Comparison of ENCODE assay signal across 21 cellular contexts in genomic region chr2:148819019-148819418, GRCh38. TPM values are rescaled to one million over a fixed set of nuclear protein-coding genes. Genes with fewer than 3 reads are reported as not detected.
DNase-seq lines count a peak whose midpoint lies in the region; ATAC-seq, FAIRE-seq and TF ChIP-seq lines count a peak whose summit lies in the region.
"Had no signal": no experiment of that assay in that cellular context is flagged by ENCODE, and none has a peak within 500 bp of the region (broad histone marks: within the 10 kb centered on the region; RNA-seq: fewer than 3 reads in every experiment).

No MANE protein-coding gene starts in this region.

- CTCF ChIA-PET in HepG2 (lab: Yijun Ruan, JAX; ENCODE audit: low intra/inter-chr PET ratio, low total read pairs) (no interaction called here), H1 (lab: Charles Lee; ENCODE audit: partially characterized antibody) (no interaction called here)

- H3K27me3 Mint-ChIP-seq in stimulated activated naive B cell treated with anti-CD40 and anti-IgM and Interleukin-4, amounts not matched to agents 10 μg/mL and 1 μg/mL and 100 μg/mL, for 72 hours: peaks cover 15 to 26% of the 10 kb centered on the region in 2 donors

- no peak overlapping the region for H3K18ac ChIP-seq in H1 (ENCODE audit: extremely low read depth, low read length)
- H3K18ac ChIP-seq in neuronal stem cell (ENCODE audit: low read length): no peak overlapping the region

- no peak overlapping the region for H3K9ac ChIP-seq in liver (ENCODE audit: low read depth in 1 of 2, low read length in 2 of 2)
- no peak overlapping the region for H3K9ac ChIP-seq in HepG2 (ENCODE audit: insufficient read depth, low read depth, low read length)
- no peak overlapping the region for H3K9ac ChIP-seq in H1 (replicated peaks in 1 of 4; ENCODE audit: extremely low read depth in 1 of 4, low read depth in 3 of 4, low read length in 3 of 4)
- no peak overlapping the region for H3K9ac ChIP-seq in neuronal stem cell (ENCODE audit: low read depth, low read length, poor library complexity)
- H3K9ac ChIP-seq: BLaER1 treated with 17β-estradiol and CSF1 and Interleukin-3, amounts not matched to agents 10 nM and 100 nM; GM23248 had no signal

- in situ Hi-C loops in HepG2 (cut with HindIII; ENCODE audit: extremely low pct_ligation_motif_present, low pct_unique_long_range_greater_than_20kb): no loop called here

- TF ChIP-seq EP300 in HepG2 (IDR thresholded peaks at IDR 0.05; ENCODE audit: low read depth in 2 of 2, low read length in 2 of 2) (no peak), HepG2 (CRISPR knock-in tag; IDR thresholded peaks at IDR 0.05; ENCODE audit: borderline replicate concordance) (no peak), H1 (IDR thresholded peaks at IDR 0.05; ENCODE audit: borderline replicate concordance in 1 of 2, low read depth in 2 of 2, low read length in 2 of 2) (no peak)

- no peak overlapping the region for H3K14ac ChIP-seq in H1 (ENCODE audit: insufficient read length)
- no peak overlapping the region for H3K14ac ChIP-seq in neuronal stem cell (ENCODE audit: low read length)

- no peaks in the 10 kb centered on the region for H3K79me2 ChIP-seq in HepG2 (ENCODE audit: insufficient read depth, low read length)
- no peaks in the 10 kb centered on the region for H3K79me2 ChIP-seq in H1 (ENCODE audit: control insufficient read depth in 1 of 2, insufficient read depth in 2 of 2, low read length in 2 of 2)

- no peak overlapping the region for H2AK5ac ChIP-seq in H1 (ENCODE audit: low read depth, low read length)
- H2AK5ac ChIP-seq in neuronal stem cell (ENCODE audit: low read depth, low read length): no peak overlapping the region

- H4K20me1 ChIP-seq in HepG2 (ENCODE audit: insufficient read depth, low read length): no peaks in the 10 kb centered on the region
- no peaks in the 10 kb centered on the region for H4K20me1 ChIP-seq in H1 (replicated peaks in 1 of 2; ENCODE audit: control insufficient read depth in 1 of 2, insufficient read depth in 2 of 2, low read length in 2 of 2)
- H4K20me1 ChIP-seq: BLaER1 treated with 17β-estradiol and CSF1 and Interleukin-3, amounts not matched to agents 10 nM and 100 nM had no signal

- H3K4ac ChIP-seq in H1 (replicated peaks; ENCODE audit: insufficient read length, low read depth, low read length) (no peak overlapping the region), neuronal stem cell (ENCODE audit: low read length) (no peak overlapping the region)

- ATAC-seq in HepG2: no peak
- no peak for ATAC-seq in stimulated activated naive B cell treated with anti-CD40 and anti-IgM and Interleukin-4, amounts not matched to agents 10 μg/mL and 1 μg/mL and 100 μg/mL, for 72 hours (replicated peaks)
- ATAC-seq: CD8-positive, alpha-beta T cell; HCT116 had no signal

- H3K79me1 ChIP-seq in H1 (ENCODE audit: low read depth, low read length): no peaks in the 10 kb centered on the region
- no peaks in the 10 kb centered on the region for H3K79me1 ChIP-seq in neuronal stem cell (ENCODE audit: low read depth, low read length)

- TF ChIP-seq RAD21 in liver (IDR thresholded peaks at IDR 0.05) (no peak), HepG2 (CRISPR knock-in tag; IDR thresholded peaks at IDR 0.05) (no peak), H1 (IDR thresholded peaks at IDR 0.05 in 1 of 2, conservative IDR thresholded peaks at IDR 0.05 in 1 of 2; ENCODE audit: low read depth in 2 of 2, low read length in 2 of 2) (no peak)

- BruUV-seq in HepG2 (replicated peaks; lab: Mats Ljungman, UMichigan): no TSS peak

- H3K4me1 ChIP-seq in liver (ENCODE audit: control insufficient read depth in 4 of 4, insufficient read depth in 4 of 4, low read length in 3 of 4) (peaks cover 0 to 4% (median 0%) of the 10 kb centered on the region in 4 donors), HepG2 (ENCODE audit: insufficient read depth, low read length) (no peaks in the 10 kb centered on the region), H1 (replicated peaks in 1 of 4; ENCODE audit: control insufficient read depth in 3 of 4, insufficient read depth in 4 of 4, low read length in 3 of 4) (peaks cover 0 to 23% (median 14%) of the 10 kb centered on the region in 4 experiments; a peak in 4 of 7 replicates), neuronal stem cell (ENCODE audit: control insufficient read depth in 2 of 2, insufficient read depth in 1 of 2, low read depth in 1 of 2, low read length in 2 of 2) (peaks cover 0 to 3% of the 10 kb centered on the region in 2 donors)

- no peak overlapping the region for H3K4me3 Mint-ChIP-seq in stimulated activated naive B cell treated with anti-CD40 and anti-IgM and Interleukin-4, amounts not matched to agents 10 μg/mL and 1 μg/mL and 100 μg/mL, for 72 hours
- H3K4me3 Mint-ChIP-seq: B cell; CD8-positive, alpha-beta T cell; HFFc6 had no signal

- 47% methylated on average over 4 of the region's 4 CpGs for WGBS in liver
- 7% methylated on average over 4 of the region's 4 CpGs for WGBS in HepG2 (ENCODE audit: low lambda C conversion rate)
- 86% methylated on average over 4 of the region's 4 CpGs; no CpG with 5 or more reads in 1 of the 2 experiments for WGBS in H1 (ENCODE audit: extremely low coverage in 1 of 2, insufficient coverage in 1 of 2, insufficient read length in 1 of 2, insufficient replicate concordance in 2 of 2, low coverage in 1 of 2, low lambda C conversion rate in 2 of 2, missing lambda C conversion rate in 1 of 2), 2 experiments
- no CpG with 5 or more reads among the region's 4 CpGs for WGBS in neuronal stem cell (ENCODE audit: extremely low coverage in 2 of 2, insufficient read length in 2 of 2, insufficient replicate concordance in 1 of 2), 2 donors

- H3K56ac ChIP-seq in H1 (replicated peaks; ENCODE audit: insufficient read length, low read depth, low read length): no peak overlapping the region

- H2AFZ ChIP-seq in HepG2 (ENCODE audit: low read length) (no peak overlapping the region), H1 (ENCODE audit: low read length) (peak overlapping the region; percentile 31; the same call in 1 of the 2 replicates), neuronal stem cell (ENCODE audit: low read length) (peak overlapping the region; percentile 12)
- H2AFZ ChIP-seq: GM23248 had no signal

- H2BK20ac ChIP-seq in H1 (ENCODE audit: low read length): no peak overlapping the region

- H3K9me3 ChIP-seq in liver (ENCODE audit: control insufficient read depth in 4 of 4, low read length in 3 of 4): no peaks in the 10 kb centered on the region
- no peaks in the 10 kb centered on the region for H3K9me3 ChIP-seq in HepG2 (ENCODE audit: low read length)
- no peaks in the 10 kb centered on the region for H3K9me3 ChIP-seq in H1 (ENCODE audit: insufficient read depth in 2 of 2, low read depth in 1 of 2, low read length in 1 of 2)
- no peaks in the 10 kb centered on the region for H3K9me3 ChIP-seq in neuronal stem cell (replicated peaks in 1 of 2; ENCODE audit: control insufficient read depth in 2 of 2, insufficient read depth in 1 of 2, low read depth in 1 of 2, low read length in 2 of 2)
- H3K9me3 ChIP-seq: BLaER1 treated with 17β-estradiol and CSF1 and Interleukin-3, amounts not matched to agents 10 nM and 100 nM had no signal

- no peaks in the 10 kb centered on the region for H3K36me3 ChIP-seq in liver (ENCODE audit: control insufficient read depth in 4 of 4, insufficient read depth in 3 of 4, low read depth in 1 of 4, low read length in 3 of 4)
- H3K36me3 ChIP-seq in HepG2 (replicated peaks in 1 of 2; ENCODE audit: control insufficient read depth in 1 of 2, insufficient read depth in 2 of 2, low read length in 2 of 2): no peaks in the 10 kb centered on the region
- H3K36me3 ChIP-seq in H1 (ENCODE audit: control insufficient read depth in 2 of 4, insufficient read depth in 4 of 4, low read length in 3 of 4): no peaks in the 10 kb centered on the region
- no peaks in the 10 kb centered on the region for H3K36me3 ChIP-seq in neuronal stem cell (replicated peaks in 1 of 2; ENCODE audit: control insufficient read depth in 2 of 2, insufficient read depth in 2 of 2, low read length in 2 of 2)
- H3K36me3 ChIP-seq: BLaER1 treated with 17β-estradiol and CSF1 and Interleukin-3, amounts not matched to agents 10 nM and 100 nM had no signal

- no peaks in the 10 kb centered on the region for H3K36me3 Mint-ChIP-seq in stimulated activated naive B cell treated with anti-CD40 and anti-IgM and Interleukin-4, amounts not matched to agents 10 μg/mL and 1 μg/mL and 100 μg/mL, for 72 hours
- H3K36me3 Mint-ChIP-seq: CD8-positive, alpha-beta T cell had no signal

- peaks cover 12 to 13% of the 10 kb centered on the region in 2 donors for H3K4me1 Mint-ChIP-seq in stimulated activated naive B cell treated with anti-CD40 and anti-IgM and Interleukin-4, amounts not matched to agents 10 μg/mL and 1 μg/mL and 100 μg/mL, for 72 hours

- H3K23ac ChIP-seq in H1 (ENCODE audit: insufficient read length) (no peak overlapping the region), neuronal stem cell (ENCODE audit: low read depth, low read length, poor library complexity) (no peak overlapping the region)

- TF ChIP-seq CTCF in liver (IDR thresholded peaks at IDR 0.05; ENCODE audit: low read depth, low read length, missing input control) (no peak), HepG2 (CRISPR knock-in tag; IDR thresholded peaks at IDR 0.05) (no peak), H1 (IDR thresholded peaks at IDR 0.05; ENCODE audit: control extremely low read depth in 1 of 3, insufficient read depth in 1 of 3, low read depth in 1 of 3, low read length in 3 of 3) (no peak)

- H4K8ac ChIP-seq in H1 (ENCODE audit: extremely low read depth, insufficient read depth, low read length): no peak overlapping the region
- no peak overlapping the region for H4K8ac ChIP-seq in neuronal stem cell (ENCODE audit: low read depth, low read length)

- H3K27me3 ChIP-seq in liver (ENCODE audit: control insufficient read depth in 4 of 4, insufficient read depth in 4 of 4, low read length in 3 of 4) (peaks cover 0 to 3% (median 0%) of the 10 kb centered on the region in 4 donors), HepG2 (ENCODE audit: control insufficient read depth in 1 of 2, insufficient read depth in 2 of 2, low read length in 2 of 2) (peaks cover 0 to 22% of the 10 kb centered on the region in 2 experiments; a peak in 3 of 5 replicates), H1 (replicated peaks in 1 of 4; ENCODE audit: control insufficient read depth in 3 of 4, extremely low read depth in 1 of 4, insufficient read depth in 3 of 4, low read length in 3 of 4) (no peaks in the 10 kb centered on the region), neuronal stem cell (ENCODE audit: control insufficient read depth in 3 of 3, insufficient read depth in 3 of 3, low read depth in 1 of 3, low read length in 3 of 3) (peaks cover 0 to 10% (median 0%) of the 10 kb centered on the region in 3 experiments)
- H3K27me3 ChIP-seq: BLaER1 treated with 17β-estradiol and CSF1 and Interleukin-3, amounts not matched to agents 10 nM and 100 nM had no signal

- no peak overlapping the region for H4K5ac ChIP-seq in H1 (ENCODE audit: insufficient read length, low read depth, low read length)

- no peak overlapping the region for H4K91ac ChIP-seq in H1 (replicated peaks; ENCODE audit: insufficient read length, low read length)
- H4K91ac ChIP-seq in neuronal stem cell (ENCODE audit: low read depth, low read length, poor library complexity): no peak overlapping the region

- no peak overlapping the region for H3K4me2 ChIP-seq in HepG2 (ENCODE audit: low read depth, low read length)
- no peak overlapping the region for H3K4me2 ChIP-seq in H1 (ENCODE audit: insufficient read depth in 1 of 2, low read depth in 2 of 2, low read length in 2 of 2)
- no peak overlapping the region for H3K4me2 ChIP-seq in neuronal stem cell (ENCODE audit: insufficient read depth, low read length, poor library complexity, severe bottlenecking)
- H3K4me2 ChIP-seq: BLaER1 treated with 17β-estradiol and CSF1 and Interleukin-3, amounts not matched to agents 10 nM and 100 nM had no signal

- H2BK120ac ChIP-seq in H1 (replicated peaks; ENCODE audit: low read depth, low read length) (no peak overlapping the region), neuronal stem cell (ENCODE audit: low read depth, low read length) (no peak overlapping the region)

- H2BK15ac ChIP-seq in H1 (ENCODE audit: low read length) (no peak overlapping the region), neuronal stem cell (ENCODE audit: low read length) (no peak overlapping the region)

- H3K27ac ChIP-seq in liver (ENCODE audit: low read depth in 1 of 2, low read length in 2 of 2) (no peak overlapping the region), HepG2 (ENCODE audit: extremely low read length, insufficient read depth, low read length) (no peak overlapping the region), H1 (ENCODE audit: low read depth, low read length) (no peak overlapping the region), neuronal stem cell (replicated peaks; ENCODE audit: low read length) (no peak overlapping the region)
- H3K27ac ChIP-seq: BLaER1 treated with 17β-estradiol and CSF1 and Interleukin-3, amounts not matched to agents 10 nM and 100 nM; GM23248 had no signal

- H2BK5ac ChIP-seq in H1 (ENCODE audit: low read depth, low read length): no peak overlapping the region
- H2BK5ac ChIP-seq in neuronal stem cell (ENCODE audit: low read length): no peak overlapping the region

- no peak for DNase-seq in HepG2 (ENCODE audit: low spot score)
- no peak for DNase-seq in H1 (ENCODE audit: low read depth in 1 of 2, low spot score in 2 of 2)
- no peak for DNase-seq in neuronal stem cell (ENCODE audit: low spot score)
- DNase-seq in DMS79 (lab: John Stamatoyannopoulos, UW): no peak
- no peak for DNase-seq in pons (ENCODE audit: low spot score)
- no peak for DNase-seq in stimulated activated naive B cell treated with anti-CD40 and anti-IgM and Interleukin-4, amounts not matched to agents 10 μg/mL and 1 μg/mL and 100 μg/mL, for 72 hours
- DNase-seq: CD8-positive, alpha-beta T cell; COR-L47; DMS 273 treated with DMSO at 0.1 percent for 48 hours; DMS53; GM23248; H7; HFFc6 had no signal

- TF ChIP-seq POLR2A in HepG2 (IDR thresholded peaks at IDR 0.05; ENCODE audit: insufficient read depth in 1 of 2, low read depth in 2 of 2, low read length in 2 of 2) (no peak), H1 (IDR thresholded peaks at IDR 0.05; ENCODE audit: control extremely low read depth in 1 of 2, low read depth in 2 of 2, low read length in 2 of 2) (no peak)

- intact Hi-C loops in HepG2 (cut with micrococcal nuclease; ENCODE audit: unreplicated experiment): no loop called here

- no peak overlapping the region for H3K27ac Mint-ChIP-seq in stimulated activated naive B cell treated with anti-CD40 and anti-IgM and Interleukin-4, amounts not matched to agents 10 μg/mL and 1 μg/mL and 100 μg/mL, for 72 hours
- H3K27ac Mint-ChIP-seq: B cell; CD8-positive, alpha-beta T cell; HFFc6 had no signal

- FAIRE-seq in HepG2 (lab: Jason Lieb, UNC) (no peak), H1 (lab: Jason Lieb, UNC) (no peak)
- FAIRE-seq: G401.6, GM12891, GM19239 had no signal

- H3K4me3 ChIP-seq in liver (ENCODE audit: low read depth in 1 of 3, low read length in 3 of 3) (no peak overlapping the region), HepG2 (replicated peaks in 1 of 3; ENCODE audit: insufficient read depth in 1 of 3, low read depth in 2 of 3, low read length in 3 of 3) (no peak overlapping the region), H1 (ENCODE audit: extremely low read depth in 1 of 4, insufficient read depth in 2 of 4, low read depth in 3 of 4, low read length in 4 of 4) (no peak overlapping the region), neuronal stem cell (ENCODE audit: low read length in 2 of 2) (no peak overlapping the region)
- H3K4me3 ChIP-seq: BLaER1 treated with 17β-estradiol and CSF1 and Interleukin-3, amounts not matched to agents 10 nM and 100 nM; GM23248 had no signal

- no peaks in the 10 kb centered on the region for H3K23me2 ChIP-seq in H1 (ENCODE audit: low read depth, low read length)

- POLR2A ChIA-PET in HepG2 (lab: Yijun Ruan, JAX): no interaction called here
- POLR2A ChIA-PET in H1 (lab: Charles Lee; ENCODE audit: partially characterized antibody): no interaction called here

- peaks cover 0 to under 1% of the 10 kb centered on the region in 2 donors for H3K9me3 Mint-ChIP-seq in stimulated activated naive B cell treated with anti-CD40 and anti-IgM and Interleukin-4, amounts not matched to agents 10 μg/mL and 1 μg/mL and 100 μg/mL, for 72 hours
- H3K9me3 Mint-ChIP-seq: CD8-positive, alpha-beta T cell; HFFc6 had no signal

- H2BK12ac ChIP-seq in H1 (ENCODE audit: low read depth, low read length): no peak overlapping the region
- no peak overlapping the region for H2BK12ac ChIP-seq in neuronal stem cell (ENCODE audit: low read length)

RNA-seq across cellular contexts. Expression of gene KIF5C, which starts 56.0 kb away (rescaled TPM):
- under 1 TPM; 0.14 to 0.25 TPM for total RNA-seq in liver
- under 1 TPM; 0.06 to 0.14 TPM for polyA plus RNA-seq in liver
- 0.15 TPM in 2 replicates for total RNA-seq in HepG2 (2016; rRNA removed; fragmentation: Illumina TruSeq; extraction: Trizol)
- not detected in 2 replicates for total RNA-seq in HepG2 (2016; cell fraction: cytosol; rRNA removed; fragmentation: Illumina TruSeq; extraction: Trizol; ENCODE audit: low read depth)
- 0.13 and 0.31 TPM in 2 replicates for total RNA-seq in HepG2 (2016; cell fraction: insoluble cytoplasmic fraction; rRNA removed; fragmentation: Illumina TruSeq; extraction: Trizol)
- total RNA-seq in HepG2 (2016; cell fraction: membrane; rRNA removed; fragmentation: Illumina TruSeq; extraction: Trizol): 0.09 TPM in 1 of 2 replicates, not detected in the other
- 0.31 and 0.47 TPM in 2 replicates for total RNA-seq in HepG2 (2016; cell fraction: nucleus; rRNA removed; fragmentation: Illumina TruSeq; extraction: Trizol)
- polyA plus RNA-seq in HepG2 (2011; rRNA removed): 0.17 and 0.20 TPM in 2 replicates
- polyA plus RNA-seq in HepG2 (2011; cell fraction: cytosol; rRNA removed): 0.05 and 0.21 TPM in 2 replicates
- polyA plus RNA-seq in HepG2 (2011; cell fraction: nucleus; rRNA removed): 0.37 and 0.74 TPM in 2 replicates
- polyA plus RNA-seq in HepG2 (2012): 0.16 and 0.43 TPM in 2 replicates
- polyA plus RNA-seq in HepG2 (2016; cell fraction: cytosol; fragmentation: Illumina TruSeq; extraction: Trizol; ENCODE audit: low read depth): not detected in 2 replicates
- polyA plus RNA-seq in HepG2 (2016; cell fraction: insoluble cytoplasmic fraction; fragmentation: Illumina TruSeq; extraction: Trizol; ENCODE audit: low read depth): 0.12 and 0.17 TPM in 2 replicates
- 0.03 TPM in 1 of 2 replicates, not detected in the other for polyA plus RNA-seq in HepG2 (2016; cell fraction: membrane; fragmentation: Illumina TruSeq; extraction: Trizol; ENCODE audit: low read depth)
- polyA plus RNA-seq in HepG2 (2016; cell fraction: nucleus; fragmentation: Illumina TruSeq; extraction: Trizol; ENCODE audit: insufficient read depth, low read depth): 0.19 and 0.63 TPM in 2 replicates
- polyA minus RNA-seq in HepG2 (2011; rRNA and poly(A)+ RNA removed; ENCODE audit: low replicate concordance): 1.1 TPM in 1 of 2 replicates, not detected in the other
- polyA minus RNA-seq in HepG2 (2011; cell fraction: cytosol; rRNA and poly(A)+ RNA removed): 0.20 and 0.88 TPM in 2 replicates
- polyA minus RNA-seq in HepG2 (2011; cell fraction: nucleus; rRNA and poly(A)+ RNA removed): 0.77 and 0.99 TPM in 2 replicates
- total RNA-seq in H1 (2021; fragmentation: NEBNext Ultra II Directional; extraction: Animal tissue kit (Norgen Biotek cat#: 25700)): 58.1 and 66.4 TPM in 2 replicates
- polyA plus RNA-seq in H1 (2011; rRNA removed): 12.5 and 16.3 TPM in 2 replicates
- polyA plus RNA-seq in H1 (2011; cell fraction: cytosol; rRNA removed): 20.7 TPM
- 28.7 TPM for polyA plus RNA-seq in H1 (2011; cell fraction: nucleus; rRNA removed)
- polyA plus RNA-seq in H1 (2012, experiment 1 of 2): 24.5 to 33.7 TPM (median 26.6 TPM) in 4 replicates
- 2.2 TPM for polyA plus RNA-seq in H1 (2012, experiment 2 of 2)
- 86.6 TPM for polyA plus RNA-seq in H1 (2013, experiment 1 of 2)
- polyA plus RNA-seq in H1 (2013, experiment 2 of 2): 77.4 TPM
- polyA minus RNA-seq in H1 (2011; rRNA and poly(A)+ RNA removed): 63.7 and 65.0 TPM in 2 replicates
- polyA minus RNA-seq in H1 (2011; cell fraction: cytosol; rRNA and poly(A)+ RNA removed): 30.3 TPM
- 42.4 TPM for polyA minus RNA-seq in H1 (2011; cell fraction: nucleus; rRNA and poly(A)+ RNA removed)
- polyA plus RNA-seq in neuronal stem cell (2013, experiment 1 of 2): 79.5 TPM
- 90.7 TPM for polyA plus RNA-seq in neuronal stem cell (2013, experiment 2 of 2)
- total RNA-seq: HT-29 had no signal

Comparison
In these comparisons a context has a peak if more than half of its experiments do, and no peak if none do; other contexts are left out.
1. RNA of gene KIF5C, which starts 56.0 kb away (total RNA-seq): 58.1 to 66.4 TPM in H1; 0.14 to 0.25 TPM in liver and 0.09 to 0.47 TPM in HepG2; every median in the first group is over 10 times any median in the second.